ENCODE assay signal across 14 cellular contexts in the genomic region with DNA sequence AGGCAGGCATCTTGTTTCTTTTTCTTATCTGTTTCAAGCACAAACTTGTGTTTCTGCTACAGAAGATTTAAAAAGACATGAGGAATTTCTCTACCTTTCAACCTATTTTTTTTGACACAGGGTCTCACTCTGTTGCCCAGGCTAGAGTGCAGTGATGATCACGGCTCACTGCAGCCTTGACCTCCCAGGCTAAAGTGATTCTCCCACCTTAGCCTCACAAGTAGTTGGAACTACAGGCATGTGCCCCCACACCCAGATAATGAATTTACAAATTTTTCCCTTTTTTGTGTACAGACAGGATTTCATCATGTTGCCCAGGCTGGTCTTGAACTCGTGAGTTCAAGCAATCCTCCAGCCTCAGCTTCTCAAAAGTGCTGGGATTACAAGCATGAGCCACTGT. TPM values are rescaled to one million over a fixed set of nuclear protein-coding genes. Genes with fewer than 3 reads are reported as not detected.
DNase-seq lines count a peak whose midpoint lies in the region; ATAC-seq and TF ChIP-seq lines count a peak whose summit lies in the region.
"Had no signal": no experiment of that assay in that cellular context is flagged by ENCODE, and none has a peak within 500 bp of the region (broad histone marks: within the 10 kb centered on the region; RNA-seq: fewer than 3 reads in every experiment).

No MANE protein-coding gene starts in this region.

- intact Hi-C loops in colonic mucosa (cut with DNase I), result no loop called here
- intact Hi-C loops in mucosa of descending colon (cut with DNase I, micrococcal nuclease), result no loop called here

- no peaks in the 10 kb centered on the region for H3K9me3 Mint-ChIP-seq in IgD-negative memory B cell

- TF ChIP-seq CTCF in AG10803 (conservative IDR thresholded peaks at IDR 0.05; ENCODE audit: low read length) (no peak), colonic mucosa (IDR thresholded peaks at IDR 0.05) (no peak), neutrophil (IDR thresholded peaks at IDR 0.05) (no peak), mucosa of descending colon (IDR thresholded peaks at IDR 0.05) (no peak)

- ATAC-seq in mucosa of descending colon, result no peak
- ATAC-seq: left lobe of liver had no signal

- H3K9ac ChIP-seq in colonic mucosa (ENCODE audit: low read depth in 2 of 2, low read length in 2 of 2), result no peak overlapping the region

- peaks cover 30 to 35% (median 34%) of the 10 kb centered on the region in 3 donors for H3K4me1 Mint-ChIP-seq in IgD-negative memory B cell

- in situ Hi-C loops in G401 (cut with HindIII; ENCODE audit: low sequenced_read_pairs), result no loop called here

- H3K36me3 ChIP-seq in colonic mucosa (no peaks in the 10 kb centered on the region), neutrophil (peaks cover 5% of the 10 kb centered on the region), mucosa of descending colon (ENCODE audit: low read depth) (no peaks in the 10 kb centered on the region)

- H3K27me3 ChIP-seq in colonic mucosa (no peaks in the 10 kb centered on the region), neutrophil (no peaks in the 10 kb centered on the region)

- H3K27ac Mint-ChIP-seq in IgD-negative memory B cell, result peak overlapping the region in 2 of 3 donors; percentile 60 to 77

- H3K27me3 Mint-ChIP-seq in IgD-negative memory B cell, result no peaks in the 10 kb centered on the region

- peaks cover 3% of the 10 kb centered on the region for H3K36me3 Mint-ChIP-seq in IgD-negative memory B cell

- H3K4me1 ChIP-seq in colonic mucosa (no peaks in the 10 kb centered on the region), neutrophil (ENCODE audit: control insufficient read depth in 1 of 2, insufficient read depth in 1 of 2, low read depth in 1 of 2, low read length in 1 of 2) (peaks cover 24 to 26% of the 10 kb centered on the region in 2 experiments), mucosa of descending colon (ENCODE audit: low read depth) (peaks cover 17% of the 10 kb centered on the region)

- H3K4me3 Mint-ChIP-seq in IgD-negative memory B cell, result peak overlapping the region in 2 of 4 donors; percentile 49 to 66

- no peaks in the 10 kb centered on the region for H3K9me3 ChIP-seq in colonic mucosa
- H3K9me3 ChIP-seq in neutrophil, result no peaks in the 10 kb centered on the region
- no peaks in the 10 kb centered on the region for H3K9me3 ChIP-seq in mucosa of descending colon

- DNase-seq in AG10803 (ENCODE audit: low read depth) (no peak), colonic mucosa (no peak), cortex of kidney (lab: John Stamatoyannopoulos, UW) (no peak), occipital lobe (lab: John Stamatoyannopoulos, UW) (no peak), mucosa of descending colon (no peak), G401 (ENCODE audit: low spot score) (no peak)
- DNase-seq: activated CD4-positive, alpha-beta T cell treated with anti-CD3 and anti-CD28 coated beads for 4 hours; DMS79; effector memory CD4-positive, alpha-beta T cell; GOT3; stimulated activated CD8-positive, alpha-beta memory T cell treated with anti-CD3 and anti-CD28 coated beads, Interleukin-4, amount 100 ng/mL, for 48 hours had no signal

- H3K27ac ChIP-seq in colonic mucosa (peak overlapping the region; percentile 41), neutrophil (peak overlapping the region; percentile 71)

- peak overlapping the region; percentile 3; the same call in 1 of the 2 replicates for H3K4me3 ChIP-seq in AG10803 (ENCODE audit: low read length)
- H3K4me3 ChIP-seq in colonic mucosa, result no peak overlapping the region
- H3K4me3 ChIP-seq in neutrophil (ENCODE audit: low read depth in 1 of 2, low read length in 1 of 2), result no peak overlapping the region
- H3K4me3 ChIP-seq in mucosa of descending colon, result no peak overlapping the region

RNA-seq across cellular contexts. Expression of a gene that starts 25.1 kb away (rescaled TPM):
- polyA plus RNA-seq in IgD-negative memory B cell, result 3.5 TPM
- 10 to 100 TPM; 38.4 to 53.5 TPM for total RNA-seq in colonic mucosa
- 2.7 TPM for total RNA-seq in occipital lobe
- total RNA-seq in mucosa of descending colon, result 10 to 100 TPM; 37.1 to 60.0 (median 48.3) TPM
- 13.0 and 17.7 TPM in 2 replicates for total RNA-seq in G401 (2014; rRNA removed; shearing (Covaris generic))
